11 cellular contexts compared by ENCODE assay signal in the genomic region with DNA sequence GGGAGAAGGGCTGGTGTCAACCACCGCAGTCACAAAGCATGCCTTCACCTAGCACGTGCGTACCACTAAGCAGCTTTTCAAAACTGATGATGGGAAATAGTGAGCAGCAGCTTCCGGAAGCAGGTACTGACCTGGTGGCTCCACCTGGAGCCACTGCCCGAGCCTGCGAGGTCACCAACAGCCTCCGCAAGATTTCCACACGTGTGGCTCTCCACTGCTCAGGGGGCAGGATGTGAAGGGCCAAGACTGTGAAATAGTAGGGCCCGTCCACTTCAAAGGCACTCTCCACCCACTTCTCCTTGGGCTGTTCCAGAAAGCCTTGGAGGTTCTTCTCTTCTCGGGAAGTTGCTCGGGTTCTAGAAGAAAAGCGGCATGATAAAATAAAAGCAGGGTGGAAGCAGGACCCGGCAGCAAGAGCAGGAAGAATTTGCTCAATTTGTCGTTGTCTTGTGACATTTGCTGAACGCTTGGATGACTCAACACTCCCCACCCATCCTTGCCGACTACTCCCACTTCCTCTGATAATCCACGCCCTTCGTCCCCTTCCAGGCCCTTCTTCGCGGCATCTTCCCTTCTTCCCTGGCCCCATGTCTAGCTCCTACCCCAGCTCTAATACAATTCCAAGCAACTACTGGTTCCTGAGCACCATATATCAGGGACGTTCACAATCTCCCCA.
DNase-seq lines count a peak whose midpoint lies in the region; ATAC-seq, FAIRE-seq and TF ChIP-seq lines count a peak whose summit lies in the region.
"Had no signal": no experiment of that assay in that cellular context is flagged by ENCODE, and none has a peak within 500 bp of the region (broad histone marks: within the 10 kb centered on the region; RNA-seq: fewer than 3 reads in every experiment).

No MANE protein-coding gene starts in this region.

- CTCF ChIA-PET in endothelial cell of umbilical vein (lab: Charles Lee), result interaction anchor here (1.1 to 8.2 kb wide), 4 partner anchors 109 to 197 kb away, joined by 6 to 59 read pairs (median 8); no protein-coding TSS in a partner anchor

- no peak for TF ChIP-seq CTCF in endothelial cell of umbilical vein (IDR thresholded peaks at IDR 0.05; ENCODE audit: extremely low read depth in 1 of 2, insufficient read depth in 1 of 2, low read depth in 1 of 2, low read length in 2 of 2)

- peak overlapping the region in 4 of 10 experiments; percentile 25 to 40 (median 32); a peak in 7 of 20 replicates for H3K4me3 ChIP-seq in BLaER1 treated with 17β-estradiol and CSF1 and Interleukin-3, amounts not matched to agents 10 nM and 100 nM
- no peak overlapping the region for H3K4me3 ChIP-seq in endothelial cell of umbilical vein (replicated peaks in 1 of 3; ENCODE audit: insufficient read depth in 1 of 3, low read depth in 1 of 3, low read length in 3 of 3)

- H4K20me1 ChIP-seq in BLaER1 treated with 17β-estradiol and CSF1 and Interleukin-3, amounts not matched to agents 10 nM and 100 nM, result peaks cover 0 to 4% (median 0%) of the 10 kb centered on the region in 11 experiments; a peak in 2 of 22 replicates
- H4K20me1 ChIP-seq in endothelial cell of umbilical vein (replicated peaks; ENCODE audit: control insufficient read depth, extremely low read depth, insufficient read depth, low read length), result no peaks in the 10 kb centered on the region

- DNase-seq in NCI-H460 (ENCODE audit: extremely low read depth, low read depth) (peak; percentile 79), endothelial cell of umbilical vein (ENCODE audit: low read depth, low spot score) (peak; percentile 52), mucosa of gallbladder (ENCODE audit: low spot score) (peak; percentile 58), RPMI8226 (no peak)
- DNase-seq: activated CD4-positive, alpha-beta T cell treated with anti-CD3 and anti-CD28 coated beads for 4 hours; DMS79 treated with DMSO at 0.1 percent for 48 hours; NCI-H1105 had no signal

- ATAC-seq in HG03460 (IDR thresholded peaks at IDR 0.05; ENCODE audit: unreplicated experiment) (no peak), HG03108 (IDR thresholded peaks at IDR 0.05; ENCODE audit: unreplicated experiment) (no peak), GM21526 (IDR thresholded peaks at IDR 0.05; ENCODE audit: low FRiP score, unreplicated experiment) (no peak)

- BruUV-seq in endothelial cell of umbilical vein (replicated peaks; lab: Mats Ljungman, UMichigan), result TSS peak; percentile 58

- POLR2A ChIA-PET in endothelial cell of umbilical vein (lab: Charles Lee), result no interaction called here

- no peaks in the 10 kb centered on the region for H3K27me3 ChIP-seq in BLaER1 treated with 17β-estradiol and CSF1 and Interleukin-3, amounts not matched to agents 10 nM and 100 nM
- H3K27me3 ChIP-seq in endothelial cell of umbilical vein (ENCODE audit: control insufficient read depth in 2 of 2, insufficient read depth in 2 of 2, low read length in 2 of 2), result no peaks in the 10 kb centered on the region

- intact Hi-C loops in endothelial cell of umbilical vein (cut with micrococcal nuclease), result loop anchor here (5.0 kb wide), 2 partner anchors 109 to 484 kb away; no protein-coding TSS in a partner anchor

- no peaks in the 10 kb centered on the region for H3K9me1 ChIP-seq in endothelial cell of umbilical vein (replicated peaks; ENCODE audit: control insufficient read depth, extremely low read depth, insufficient read depth, low read length)

- no peaks in the 10 kb centered on the region for H3K79me2 ChIP-seq in endothelial cell of umbilical vein (ENCODE audit: control insufficient read depth, insufficient read depth, low read length)

- peak; percentile 95 for FAIRE-seq in endothelial cell of umbilical vein (lab: Jason Lieb, UNC)

- H3K9ac ChIP-seq in BLaER1 treated with 17β-estradiol and CSF1 and Interleukin-3, amounts not matched to agents 10 nM and 100 nM, result peak overlapping the region in 6 of 11 experiments; percentile 19 to 68 (median 58); a peak in 9 of 22 replicates
- H3K9ac ChIP-seq in endothelial cell of umbilical vein (replicated peaks; ENCODE audit: extremely low read depth, insufficient read depth, low read length), result no peak overlapping the region

- dilution Hi-C loops in endothelial cell of umbilical vein (cut with MboI; ENCODE audit: extremely low pct_ligation_motif_present, low sequenced_read_pairs), result no loop called here

- peaks cover 90 to 99% (median 98%) of the 10 kb centered on the region in 11 experiments for H3K36me3 ChIP-seq in BLaER1 treated with 17β-estradiol and CSF1 and Interleukin-3, amounts not matched to agents 10 nM and 100 nM
- H3K36me3 ChIP-seq in endothelial cell of umbilical vein (ENCODE audit: control insufficient read depth in 2 of 2, extremely low read depth in 1 of 2, insufficient read depth in 2 of 2, low read length in 2 of 2), result peaks cover 21 to 67% of the 10 kb centered on the region in 2 experiments

- H3K27ac ChIP-seq in BLaER1 treated with 17β-estradiol and CSF1 and Interleukin-3, amounts not matched to agents 10 nM and 100 nM, result peak overlapping the region in 9 of 11 experiments; percentile 7 to 85 (median 57); a peak in 15 of 22 replicates
- H3K27ac ChIP-seq in endothelial cell of umbilical vein (ENCODE audit: insufficient read depth, low read depth, low read length), result peak overlapping the region; percentile 84

- peak overlapping the region in 7 of 11 experiments; percentile 36 to 88 (median 76); a peak in 12 of 22 replicates for H3K4me2 ChIP-seq in BLaER1 treated with 17β-estradiol and CSF1 and Interleukin-3, amounts not matched to agents 10 nM and 100 nM
- H3K4me2 ChIP-seq in endothelial cell of umbilical vein (ENCODE audit: insufficient read depth, low read length), result peak overlapping the region; percentile 42

- no peaks in the 10 kb centered on the region for H3K9me3 ChIP-seq in BLaER1 treated with 17β-estradiol and CSF1 and Interleukin-3, amounts not matched to agents 10 nM and 100 nM (replicated peaks in 1 of 11)
- no peaks in the 10 kb centered on the region for H3K9me3 ChIP-seq in endothelial cell of umbilical vein (replicated peaks; ENCODE audit: control insufficient read depth, insufficient read depth, low read length)

- peaks cover 0 to 56% (median 19%) of the 10 kb centered on the region in 10 experiments; a peak in 13 of 20 replicates for H3K4me1 ChIP-seq in BLaER1 treated with 17β-estradiol and CSF1 and Interleukin-3, amounts not matched to agents 10 nM and 100 nM
- H3K4me1 ChIP-seq in endothelial cell of umbilical vein (ENCODE audit: control insufficient read depth, extremely low read depth, insufficient read depth, low read length), result peaks cover 42% of the 10 kb centered on the region

- H2AFZ ChIP-seq in endothelial cell of umbilical vein (ENCODE audit: low read depth, low read length), result no peak overlapping the region

- TF ChIP-seq POLR2A in endothelial cell of umbilical vein (IDR thresholded peaks at IDR 0.05; ENCODE audit: low read depth, low read length), result no peak

TF ChIP-seq in endothelial cell of umbilical vein, 7 proteins besides CTCF, POLR2A, EP300 and RAD21:
- peak; percentile 47 for TF ChIP-seq FOS (IDR thresholded peaks at IDR 0.05; ENCODE audit: borderline replicate concordance, insufficient read depth, low read length)
- peak; percentile 33 for TF ChIP-seq JUN (IDR thresholded peaks at IDR 0.05; ENCODE audit: borderline replicate concordance, insufficient read depth, insufficient read length, low read depth)
- TF ChIP-seq MYC (IDR thresholded peaks at IDR 0.05; ENCODE audit: low read depth, low read length), result no peak
